8 cellular contexts compared by ENCODE assay signal in genomic region chr1:91804546-91805023, GRCh38.
DNase-seq lines count a peak whose midpoint lies in the region; ATAC-seq and TF ChIP-seq lines count a peak whose summit lies in the region.

No MANE protein-coding gene starts in this region.

- H3K9ac ChIP-seq in trophoblast cell (ENCODE audit: low read length) = no peak overlapping the region

- no peak overlapping the region for H3K14ac ChIP-seq in trophoblast cell (ENCODE audit: low read length)

- H3K27me3 ChIP-seq in trophoblast cell (ENCODE audit: insufficient read depth, low read length) (no peaks in the 10 kb centered on the region), vagina (no peaks in the 10 kb centered on the region), GM23338 (ENCODE audit: insufficient read depth) (no peaks in the 10 kb centered on the region)

- peaks cover 2 to 4% of the 10 kb centered on the region in 2 experiments for H3K4me1 ChIP-seq in trophoblast cell (ENCODE audit: control insufficient read depth in 1 of 2, insufficient read depth in 2 of 2, low read length in 2 of 2)
- peaks cover 88% of the 10 kb centered on the region for H3K4me1 ChIP-seq in vagina
- H3K4me1 ChIP-seq in GM23338 (ENCODE audit: insufficient read depth) = 0 out of 2 replicates have a peak, but pooled peaks cover 3% of the 10 kb centered on the region

- no peaks in the 10 kb centered on the region for H3K79me2 ChIP-seq in trophoblast cell (ENCODE audit: control insufficient read depth, insufficient read depth, low read length, poor library complexity)
- no peaks in the 10 kb centered on the region for H3K79me2 ChIP-seq in GM23338 (replicated peaks; ENCODE audit: insufficient read depth)

- peaks cover 4% of the 10 kb centered on the region for H3K27me3 Mint-ChIP-seq in GM23338 (ENCODE audit: insufficient read depth, low read depth, poor library complexity)

- H3K27ac Mint-ChIP-seq in activated naive CD4-positive, alpha-beta T cell treated with anti-CD3 and anti-CD28 coated beads, Interleukin-2, amount 50 U/mL, for 72 hours = peak overlapping the region; percentile 97 to 99
- no peak overlapping the region for H3K27ac Mint-ChIP-seq in GM23338

- H3K36me3 ChIP-seq in trophoblast cell (ENCODE audit: control insufficient read depth in 1 of 2, insufficient read depth in 2 of 2, low read length in 2 of 2) = no peaks in the 10 kb centered on the region
- H3K36me3 ChIP-seq in vagina = no peaks in the 10 kb centered on the region
- H3K36me3 ChIP-seq in GM23338 (ENCODE audit: insufficient read depth) = no peaks in the 10 kb centered on the region

- WGBS in trophoblast cell (ENCODE audit: extremely low coverage, insufficient coverage, insufficient read length) = no CpG with 5 or more reads among the region's 13 CpGs

- no peak overlapping the region for H3K4me3 Mint-ChIP-seq in GM23338

- peaks cover 0 to 6% of the 10 kb centered on the region in 2 donors for H3K9me3 Mint-ChIP-seq in activated naive CD4-positive, alpha-beta T cell treated with anti-CD3 and anti-CD28 coated beads, Interleukin-2, amount 50 U/mL, for 72 hours
- H3K9me3 Mint-ChIP-seq in GM23338 = no peaks in the 10 kb centered on the region

- peaks cover 4 to 22% of the 10 kb centered on the region in 2 donors for H3K36me3 Mint-ChIP-seq in activated naive CD4-positive, alpha-beta T cell treated with anti-CD3 and anti-CD28 coated beads, Interleukin-2, amount 50 U/mL, for 72 hours
- no peaks in the 10 kb centered on the region; the same call in 2 of the 3 replicates for H3K36me3 Mint-ChIP-seq in GM23338 (ENCODE audit: low read depth)

- DNase-seq in RPMI7951 (ENCODE audit: low read depth) = peak; percentile 96
- DNase-seq in activated naive CD4-positive, alpha-beta T cell treated with anti-CD3 and anti-CD28 coated beads, Interleukin-2, amount 50 U/mL, for 72 hours (ENCODE audit: low spot score in 2 of 2) = peak; percentile 76 to 94
- peak; percentile 85 for DNase-seq in trophoblast cell
- DNase-seq in vagina (ENCODE audit: extremely low spot score in 2 of 2) = no peak
- no peak for DNase-seq in GM23338 (ENCODE audit: low spot score)
- no peak for DNase-seq in DMS79 treated with DMSO at 0.1 percent for 48 hours (lab: John Stamatoyannopoulos, UW)
- DNase-seq in NCI-H1417 treated with DMSO at 0.1 percent for 48 hours (lab: John Stamatoyannopoulos, UW) = no peak

- no peak overlapping the region for H2BK12ac ChIP-seq in trophoblast cell (ENCODE audit: low read length)

- no peak overlapping the region for H4K12ac ChIP-seq in trophoblast cell (ENCODE audit: low read depth, low read length)

- H3K4me2 ChIP-seq in trophoblast cell (ENCODE audit: low read length) (no peak overlapping the region), GM23338 (no peak overlapping the region)

- no peak for TF ChIP-seq POLR2A in vagina (IDR thresholded peaks at IDR 0.05)

- no peaks in the 10 kb centered on the region; the same call in 1 of the 2 replicates for H3K9me2 ChIP-seq in GM23338 (ENCODE audit: insufficient read depth)

- no peak overlapping the region for H3K27ac ChIP-seq in trophoblast cell (ENCODE audit: low read depth, low read length)
- peak overlapping the region; percentile 74 for H3K27ac ChIP-seq in vagina
- no peak overlapping the region for H3K27ac ChIP-seq in GM23338 (ENCODE audit: low read depth)

- H2BK5ac ChIP-seq in trophoblast cell (ENCODE audit: low read depth, low read length, poor library complexity) = no peak overlapping the region

- H3K9me3 ChIP-seq in trophoblast cell (ENCODE audit: insufficient read depth, low read depth, low read length) (no peaks in the 10 kb centered on the region), vagina (no peaks in the 10 kb centered on the region)

- ATAC-seq in GM21390 (IDR thresholded peaks at IDR 0.05; ENCODE audit: unreplicated experiment) (peak; percentile 4), GM23338 (no peak)
- ATAC-seq in activated naive CD4-positive, alpha-beta T cell treated with anti-CD3 and anti-CD28 coated beads, Interleukin-2, amount 50 U/mL, for 72 hours = peak; percentile 76 to 82

- no peak overlapping the region for H2AK5ac ChIP-seq in trophoblast cell (ENCODE audit: low read length)

- H3K4me3 ChIP-seq in trophoblast cell (ENCODE audit: low read depth, low read length) = no peak overlapping the region
- no peak overlapping the region for H3K4me3 ChIP-seq in vagina
- H3K4me3 ChIP-seq in GM23338 = no peak overlapping the region

- no peak overlapping the region for H2BK120ac ChIP-seq in trophoblast cell (ENCODE audit: insufficient read depth, low read length, poor library complexity)

- no peaks in the 10 kb centered on the region for H3F3A ChIP-seq in GM23338 (replicated peaks; ENCODE audit: low read depth)

- H3K4ac ChIP-seq in trophoblast cell (ENCODE audit: low read depth, low read length) = no peak overlapping the region

- intact Hi-C loops in vagina (cut with DNase I) = no loop called here

- peaks cover 16% of the 10 kb centered on the region for H3K4me1 Mint-ChIP-seq in GM23338

- no peak overlapping the region for H3K23ac ChIP-seq in trophoblast cell (ENCODE audit: low read length)

- no peaks in the 10 kb centered on the region for H4K20me1 ChIP-seq in GM23338 (replicated peaks; ENCODE audit: insufficient read depth)

- H4K91ac ChIP-seq in trophoblast cell (ENCODE audit: low read depth, low read length) = no peak overlapping the region

- H2AFZ ChIP-seq in trophoblast cell (ENCODE audit: insufficient read depth, low read length, poor library complexity) = no peak overlapping the region
- no peak overlapping the region for H2AFZ ChIP-seq in GM23338

- H3K79me1 ChIP-seq in trophoblast cell (ENCODE audit: low read length) = no peaks in the 10 kb centered on the region

- no peak overlapping the region for H4K8ac ChIP-seq in trophoblast cell (ENCODE audit: low read depth, low read length)

- H3K18ac ChIP-seq in trophoblast cell (ENCODE audit: low read length) = no peak overlapping the region

- TF ChIP-seq CTCF in vagina (IDR thresholded peaks at IDR 0.05) (no peak), GM23338 (conservative IDR thresholded peaks at IDR 0.05; ENCODE audit: low read depth in 2 of 2) (no peak)

TF ChIP-seq in GM23338, 12 proteins besides CTCF, POLR2A, EP300 and RAD21:
- TF ChIP-seq ZNF462 (CRISPR knock-in tag; IDR thresholded peaks at IDR 0.05) (no peak), EZH2 (IDR thresholded peaks at IDR 0.05; ENCODE audit: low read depth, unreplicated experiment) (no peak)

Comparison
In these comparisons a context has a peak if more than half of its experiments do, and no peak if none do; other contexts are left out.
1. DNase-seq: peak in RPMI7951 (single experiment), activated naive CD4-positive, alpha-beta T cell treated with anti-CD3 and anti-CD28 coated beads, Interleukin-2, amount 50 U/mL, for 72 hours (2 of 2) and trophoblast cell (2 of 2); none in vagina (0 of 2), GM23338 (single experiment), DMS79 treated with DMSO at 0.1 percent for 48 hours (single experiment) and NCI-H1417 treated with DMSO at 0.1 percent for 48 hours (single experiment).